In genomic region chr11:111359223-111360149, GRCh38 we compare ENCODE assay signal across 13 cellular contexts. TPM values are rescaled to one million over a fixed set of nuclear protein-coding genes. Genes with fewer than 3 reads are reported as not detected.
DNase-seq lines count a peak whose midpoint lies in the region; ATAC-seq and TF ChIP-seq lines count a peak whose summit lies in the region.
"Had no signal": no experiment of that assay in that cellular context is flagged by ENCODE, and none has a peak within 500 bp of the region (broad histone marks: within the 10 kb centered on the region; RNA-seq: fewer than 3 reads in every experiment).

No MANE protein-coding gene starts in this region.

- DNase-seq in activated CD8-positive, alpha-beta T cell treated with anti-CD3 and anti-CD28 coated beads for 36 hours = peak; percentile 26
- DNase-seq in activated CD8-positive, alpha-beta T cell treated with anti-CD3 and anti-CD28 coated beads, Interleukin-2, amount 10 ng/mL, durations not matched to agents 7 days and 5 days = no peak
- DNase-seq in NAMALWA (ENCODE audit: low spot score) = peak; percentile 56
- no peak for DNase-seq in colonic mucosa
- DNase-seq in stimulated activated naive CD8-positive, alpha-beta T cell treated with anti-CD3 and anti-CD28 coated beads, Interleukin-15, amount 100 ng/mL, for 72 hours = no peak
- no peak for DNase-seq in right atrium auricular region (ENCODE audit: low spot score)
- no peak for DNase-seq in Ammon's horn (ENCODE audit: low spot score)
- DNase-seq: esophagus squamous epithelium, GF-D8, NCI-H1417, NCI-H748 treated with DMSO at 0.1 percent for 48 hours had no signal

- H3K27me3 ChIP-seq in colonic mucosa = no peaks in the 10 kb centered on the region
- H3K27me3 ChIP-seq in right atrium auricular region = no peaks in the 10 kb centered on the region
- H3K27me3 ChIP-seq: esophagus squamous epithelium had no signal

- no peaks in the 10 kb centered on the region for H3K27me3 Mint-ChIP-seq in activated CD8-positive, alpha-beta T cell treated with anti-CD3 and anti-CD28 coated beads for 36 hours
- no peaks in the 10 kb centered on the region for H3K27me3 Mint-ChIP-seq in activated CD8-positive, alpha-beta T cell treated with anti-CD3 and anti-CD28 coated beads, Interleukin-2, amount 10 ng/mL, durations not matched to agents 7 days and 5 days (ENCODE audit: low read depth)
- no peaks in the 10 kb centered on the region for H3K27me3 Mint-ChIP-seq in stimulated activated naive CD8-positive, alpha-beta T cell treated with anti-CD3 and anti-CD28 coated beads, Interleukin-15, amount 100 ng/mL, for 72 hours
- H3K27me3 Mint-ChIP-seq: central memory CD8-positive, alpha-beta T cell had no signal

- H3K36me3 ChIP-seq in colonic mucosa = no peaks in the 10 kb centered on the region
- H3K36me3 ChIP-seq in right atrium auricular region = no peaks in the 10 kb centered on the region
- H3K36me3 ChIP-seq: esophagus squamous epithelium had no signal

- H3K4me1 Mint-ChIP-seq in activated CD8-positive, alpha-beta T cell treated with anti-CD3 and anti-CD28 coated beads for 36 hours (ENCODE audit: low read depth) = no peaks in the 10 kb centered on the region
- H3K4me1 Mint-ChIP-seq in activated CD8-positive, alpha-beta T cell treated with anti-CD3 and anti-CD28 coated beads, Interleukin-2, amount 10 ng/mL, durations not matched to agents 7 days and 5 days (ENCODE audit: low read depth) = no peaks in the 10 kb centered on the region
- peaks cover 4% of the 10 kb centered on the region for H3K4me1 Mint-ChIP-seq in stimulated activated naive CD8-positive, alpha-beta T cell treated with anti-CD3 and anti-CD28 coated beads, Interleukin-15, amount 100 ng/mL, for 72 hours
- H3K4me1 Mint-ChIP-seq: central memory CD8-positive, alpha-beta T cell had no signal

- POLR2A ChIA-PET in activated CD8-positive, alpha-beta T cell treated with anti-CD3 and anti-CD28 coated beads for 36 hours (lab: Charles Lee) = interaction anchor here (1.4 kb wide), 1 partner anchor 17 kb away, joined by 5 read pairs; no protein-coding TSS in a partner anchor
- POLR2A ChIA-PET in activated CD8-positive, alpha-beta T cell treated with anti-CD3 and anti-CD28 coated beads, Interleukin-2, amount 10 ng/mL, durations not matched to agents 7 days and 5 days (lab: Charles Lee) = no interaction called here

- peak; percentile 81 for ATAC-seq in activated CD8-positive, alpha-beta T cell treated with anti-CD3 and anti-CD28 coated beads for 36 hours
- no peak for ATAC-seq in activated CD8-positive, alpha-beta T cell treated with anti-CD3 and anti-CD28 coated beads, Interleukin-2, amount 10 ng/mL, durations not matched to agents 7 days and 5 days
- ATAC-seq in stimulated activated naive CD8-positive, alpha-beta T cell treated with anti-CD3 and anti-CD28 coated beads, Interleukin-15, amount 100 ng/mL, for 72 hours = peak; percentile 44
- ATAC-seq in GM21381 (IDR thresholded peaks at IDR 0.05; ENCODE audit: unreplicated experiment) = no peak

- CTCF ChIA-PET in activated CD8-positive, alpha-beta T cell treated with anti-CD3 and anti-CD28 coated beads for 36 hours (lab: Charles Lee) = interaction anchor here (1.0 to 4.2 kb wide), 6 partner anchors 26 to 69 kb away, joined by 3 to 32 read pairs (median 6); no protein-coding TSS in a partner anchor
- CTCF ChIA-PET in activated CD8-positive, alpha-beta T cell treated with anti-CD3 and anti-CD28 coated beads, Interleukin-2, amount 10 ng/mL, durations not matched to agents 7 days and 5 days (lab: Charles Lee) = interaction anchor here (0.7 to 1.5 kb wide), 8 partner anchors 20 to 78 kb away, joined by 3 to 10 read pairs (median 3); no protein-coding TSS in a partner anchor

- no peaks in the 10 kb centered on the region for H3K36me3 Mint-ChIP-seq in activated CD8-positive, alpha-beta T cell treated with anti-CD3 and anti-CD28 coated beads for 36 hours (ENCODE audit: low read depth)
- H3K36me3 Mint-ChIP-seq in activated CD8-positive, alpha-beta T cell treated with anti-CD3 and anti-CD28 coated beads, Interleukin-2, amount 10 ng/mL, durations not matched to agents 7 days and 5 days (ENCODE audit: low read depth) = no peaks in the 10 kb centered on the region

- H3K9ac ChIP-seq in colonic mucosa (ENCODE audit: low read depth in 2 of 2, low read length in 2 of 2) = no peak overlapping the region

- no peak overlapping the region for H3K4me3 ChIP-seq in colonic mucosa
- no peak overlapping the region for H3K4me3 ChIP-seq in right atrium auricular region
- H3K4me3 ChIP-seq: esophagus squamous epithelium had no signal

- H3K4me1 ChIP-seq in colonic mucosa (no peaks in the 10 kb centered on the region), right atrium auricular region (no peaks in the 10 kb centered on the region)

- no peak for TF ChIP-seq CTCF in activated CD8-positive, alpha-beta T cell treated with anti-CD3 and anti-CD28 coated beads for 36 hours (IDR thresholded peaks at IDR 0.05)
- TF ChIP-seq CTCF in colonic mucosa (IDR thresholded peaks at IDR 0.05) = no peak
- TF ChIP-seq CTCF in right atrium auricular region (IDR thresholded peaks at IDR 0.05) = no peak

- intact Hi-C loops in activated CD8-positive, alpha-beta T cell treated with anti-CD3 and anti-CD28 coated beads for 36 hours (cut with micrococcal nuclease) = loop anchor here (5.0 kb wide), 1 partner anchor 68 kb away; no protein-coding TSS in a partner anchor
- intact Hi-C loops in colonic mucosa (cut with DNase I) = loop anchor here (2.0 kb wide), 1 partner anchor 51 kb away; no protein-coding TSS in a partner anchor

- no peak overlapping the region for H3K27ac Mint-ChIP-seq in activated CD8-positive, alpha-beta T cell treated with anti-CD3 and anti-CD28 coated beads for 36 hours
- no peak overlapping the region for H3K27ac Mint-ChIP-seq in activated CD8-positive, alpha-beta T cell treated with anti-CD3 and anti-CD28 coated beads, Interleukin-2, amount 10 ng/mL, durations not matched to agents 7 days and 5 days
- no peak overlapping the region for H3K27ac Mint-ChIP-seq in stimulated activated naive CD8-positive, alpha-beta T cell treated with anti-CD3 and anti-CD28 coated beads, Interleukin-15, amount 100 ng/mL, for 72 hours

- H3K27ac ChIP-seq in colonic mucosa (peak overlapping the region; percentile 70), right atrium auricular region (no peak overlapping the region)
- H3K27ac ChIP-seq: esophagus squamous epithelium had no signal

- H3K9me3 ChIP-seq in colonic mucosa (no peaks in the 10 kb centered on the region), right atrium auricular region (no peaks in the 10 kb centered on the region)
- H3K9me3 ChIP-seq: esophagus squamous epithelium had no signal

- no peak overlapping the region for H3K4me3 Mint-ChIP-seq in activated CD8-positive, alpha-beta T cell treated with anti-CD3 and anti-CD28 coated beads for 36 hours
- H3K4me3 Mint-ChIP-seq in activated CD8-positive, alpha-beta T cell treated with anti-CD3 and anti-CD28 coated beads, Interleukin-2, amount 10 ng/mL, durations not matched to agents 7 days and 5 days = no peak overlapping the region
- H3K4me3 Mint-ChIP-seq in stimulated activated naive CD8-positive, alpha-beta T cell treated with anti-CD3 and anti-CD28 coated beads, Interleukin-15, amount 100 ng/mL, for 72 hours = no peak overlapping the region
- H3K4me3 Mint-ChIP-seq: central memory CD8-positive, alpha-beta T cell had no signal

- no peaks in the 10 kb centered on the region for H3K9me3 Mint-ChIP-seq in activated CD8-positive, alpha-beta T cell treated with anti-CD3 and anti-CD28 coated beads for 36 hours
- H3K9me3 Mint-ChIP-seq in activated CD8-positive, alpha-beta T cell treated with anti-CD3 and anti-CD28 coated beads, Interleukin-2, amount 10 ng/mL, durations not matched to agents 7 days and 5 days (ENCODE audit: insufficient read depth) = no peaks in the 10 kb centered on the region
- H3K9me3 Mint-ChIP-seq in stimulated activated naive CD8-positive, alpha-beta T cell treated with anti-CD3 and anti-CD28 coated beads, Interleukin-15, amount 100 ng/mL, for 72 hours = no peaks in the 10 kb centered on the region
- H3K9me3 Mint-ChIP-seq: central memory CD8-positive, alpha-beta T cell had no signal

RNA-seq across cellular contexts. Expression of gene POU2AF1, which starts 19.6 kb away (rescaled TPM):
- 1 to 10 TPM; 3.6 to 4.5 TPM for total RNA-seq in activated CD8-positive, alpha-beta T cell treated with anti-CD3 and anti-CD28 coated beads for 36 hours
- total RNA-seq in activated CD8-positive, alpha-beta T cell treated with anti-CD3 and anti-CD28 coated beads, Interleukin-2, amount 10 ng/mL, durations not matched to agents 7 days and 5 days = 1 to 10 TPM; 1.7 to 2.4 TPM
- total RNA-seq in colonic mucosa (1 to 10 TPM; 3.1 to 3.7 TPM), right atrium auricular region (1 to 10 TPM in 1 of 2 donors, under 1 TPM in 1; 0.11 to 1.6 TPM)

Comparison
In these comparisons a context has a peak if more than half of its experiments do, and no peak if none do; other contexts are left out.
1. ATAC-seq: peak in activated CD8-positive, alpha-beta T cell treated with anti-CD3 and anti-CD28 coated beads for 36 hours (single experiment) and stimulated activated naive CD8-positive, alpha-beta T cell treated with anti-CD3 and anti-CD28 coated beads, Interleukin-15, amount 100 ng/mL, for 72 hours (single experiment); none in activated CD8-positive, alpha-beta T cell treated with anti-CD3 and anti-CD28 coated beads, Interleukin-2, amount 10 ng/mL, durations not matched to agents 7 days and 5 days (single experiment) and GM21381 (single experiment).
2. DNase-seq: peak in activated CD8-positive, alpha-beta T cell treated with anti-CD3 and anti-CD28 coated beads for 36 hours (single experiment) and NAMALWA (single experiment); none in activated CD8-positive, alpha-beta T cell treated with anti-CD3 and anti-CD28 coated beads, Interleukin-2, amount 10 ng/mL, durations not matched to agents 7 days and 5 days (single experiment), colonic mucosa (single experiment), stimulated activated naive CD8-positive, alpha-beta T cell treated with anti-CD3 and anti-CD28 coated beads, Interleukin-15, amount 100 ng/mL, for 72 hours (0 of 2), right atrium auricular region (single experiment) and Ammon's horn (single experiment).